ENCODE assay signal across 27 cellular contexts in the genomic region with DNA sequence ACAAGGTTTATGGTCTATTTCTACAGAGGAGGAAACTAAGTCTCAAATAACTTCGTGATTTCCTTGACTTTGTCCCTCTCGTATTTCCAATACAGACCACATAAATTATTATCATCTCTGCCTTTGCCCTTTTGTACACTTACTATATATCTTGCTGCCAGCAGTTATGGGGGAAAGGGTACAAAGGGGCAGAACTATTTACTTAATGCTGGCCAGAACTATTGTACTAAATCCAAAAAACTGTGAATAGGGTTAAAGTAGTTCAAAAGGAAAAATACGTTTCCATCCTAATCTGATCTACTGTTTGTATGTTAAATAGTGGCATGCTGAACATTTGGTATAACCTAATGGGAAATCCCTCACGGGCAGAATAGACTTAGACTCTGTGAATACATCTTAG.
"Had no signal": no experiment of that assay in that cellular context is flagged by ENCODE, and none has a peak within 500 bp of the region (broad histone marks: within the 10 kb centered on the region; RNA-seq: fewer than 3 reads in every experiment).

No MANE protein-coding gene starts in this region.

- H3K36me3 ChIP-seq: stomach, suprapubic skin, thoracic aorta, thyroid gland, tibial artery, tibial nerve, transverse colon, upper lobe of left lung, upper lobe of right lung, uterus, vagina had no signal

- FAIRE-seq: urothelium cell line had no signal

- H3K4me3 ChIP-seq: stomach, suprapubic skin, testis, thoracic aorta, thyroid gland, tibial artery, tibial nerve, transverse colon, upper lobe of left lung, upper lobe of right lung, uterus, vagina had no signal

- H3K27ac ChIP-seq: stomach, suprapubic skin, testis, thoracic aorta, thyroid gland, tibial artery, tibial nerve, transverse colon, upper lobe of left lung, upper lobe of right lung, uterus, vagina had no signal

- DNase-seq: stimulated activated CD4-positive, alpha-beta T cell treated with anti-CD3 and anti-CD28 coated beads, Interleukin-2, amount 100 ng/mL, for 48 hours; stimulated activated CD4-positive, alpha-beta T cell treated with anti-CD3 and anti-CD28 coated beads, Interleukin-4, amount 100 ng/mL, for 1 hour; stimulated activated CD4-positive, alpha-beta T cell treated with anti-CD3 and anti-CD28 coated beads, Interleukin-4, amount 100 ng/mL, for 24 hours; stimulated activated CD4-positive, alpha-beta T cell treated with anti-CD3 and anti-CD28 coated beads, Interleukin-4, amount 100 ng/mL, for 4 hours; stimulated activated CD8-positive, alpha-beta memory T cell treated with anti-CD3 and anti-CD28 coated beads, Interleukin-4, amount 100 ng/mL, for 48 hours; stimulated activated naive B cell treated with anti-CD40 and anti-IgM and Interleukin-4, amounts not matched to agents 10 μg/mL and 1 μg/mL and 100 μg/mL, for 72 hours; stimulated activated naive CD4-positive, alpha-beta T cell; stimulated activated naive CD4-positive, alpha-beta T cell treated with Interleukin-2 at 50 U/mL for 16 hours; stimulated activated naive CD8-positive, alpha-beta T cell treated with anti-CD3 and anti-CD28 coated beads, Interleukin-15, amount 100 ng/mL, for 72 hours; stimulated activated naive CD8-positive, alpha-beta T cell treated with anti-CD3 and anti-CD28 coated beads, Interleukin-15, Interleukin-2, amounts not matched to agents 100 U/mL and 50 U/mL, for 24 hours; stomach; substantia nigra; testis; thyroid gland; tibial artery; transverse colon; trophoblast cell; upper lobe of left lung; upper lobe of right lung; uterus had no signal

- H3K9me3 ChIP-seq: suprapubic skin, testis, thoracic aorta, thyroid gland, tibial nerve, transverse colon, upper lobe of left lung, upper lobe of right lung, uterus, vagina had no signal

- ATAC-seq: stimulated activated effector memory CD8-positive, alpha-beta T cell treated with anti-CD3 and anti-CD28 coated beads, Interleukin-12 subunit alpha, Interleukin-12 subunit beta, amount 100 ng/mL, for 72 hours; stimulated activated memory B cell treated with anti-CD40 and anti-IgM and Interleukin-4, amounts not matched to agents 10 μg/mL and 1 μg/mL and 100 μg/mL, for 72 hours; stimulated activated naive B cell treated with anti-CD40 and anti-IgM and Interleukin-4, amounts not matched to agents 10 μg/mL and 1 μg/mL and 100 μg/mL, for 72 hours; stimulated activated naive CD8-positive, alpha-beta T cell treated with anti-CD3 and anti-CD28 coated beads, Interleukin-15, amount 100 ng/mL, for 72 hours; stimulated activated naive CD8-positive, alpha-beta T cell treated with anti-CD3 and anti-CD28 coated beads, Interleukin-15, Interleukin-2, amounts not matched to agents 100 U/mL and 50 U/mL, for 24 hours; upper lobe of right lung had no signal

- H3K27me3 ChIP-seq: testis, thyroid gland, uterus had no signal
